1 cellular context compared by ENCODE assay signal in the genomic region with DNA sequence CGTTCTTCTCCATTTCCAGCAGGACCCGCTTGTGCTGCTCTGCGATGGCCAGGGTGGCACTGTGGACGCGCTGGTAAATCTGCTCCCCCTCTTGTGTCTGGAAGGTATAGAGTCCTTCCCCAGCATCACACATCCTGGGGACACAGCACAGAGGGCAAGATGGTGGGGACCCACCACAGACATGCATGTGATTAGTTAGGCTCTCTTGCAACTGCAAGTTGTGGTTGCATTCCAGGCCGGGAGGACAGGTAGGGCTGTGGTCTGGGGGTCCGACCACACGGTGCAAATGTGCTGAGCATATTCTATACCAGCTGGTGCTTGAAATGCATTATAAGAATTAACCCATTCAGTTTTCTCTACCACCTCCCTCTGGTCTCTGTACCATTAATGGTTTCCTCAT.
TF ChIP-seq lines count a peak whose summit lies in the region.

No MANE protein-coding gene starts in this region.

TF ChIP-seq in HepG2, 621 proteins besides CTCF, POLR2A, EP300 and RAD21:
- TF ChIP-seq, protein P1, sequence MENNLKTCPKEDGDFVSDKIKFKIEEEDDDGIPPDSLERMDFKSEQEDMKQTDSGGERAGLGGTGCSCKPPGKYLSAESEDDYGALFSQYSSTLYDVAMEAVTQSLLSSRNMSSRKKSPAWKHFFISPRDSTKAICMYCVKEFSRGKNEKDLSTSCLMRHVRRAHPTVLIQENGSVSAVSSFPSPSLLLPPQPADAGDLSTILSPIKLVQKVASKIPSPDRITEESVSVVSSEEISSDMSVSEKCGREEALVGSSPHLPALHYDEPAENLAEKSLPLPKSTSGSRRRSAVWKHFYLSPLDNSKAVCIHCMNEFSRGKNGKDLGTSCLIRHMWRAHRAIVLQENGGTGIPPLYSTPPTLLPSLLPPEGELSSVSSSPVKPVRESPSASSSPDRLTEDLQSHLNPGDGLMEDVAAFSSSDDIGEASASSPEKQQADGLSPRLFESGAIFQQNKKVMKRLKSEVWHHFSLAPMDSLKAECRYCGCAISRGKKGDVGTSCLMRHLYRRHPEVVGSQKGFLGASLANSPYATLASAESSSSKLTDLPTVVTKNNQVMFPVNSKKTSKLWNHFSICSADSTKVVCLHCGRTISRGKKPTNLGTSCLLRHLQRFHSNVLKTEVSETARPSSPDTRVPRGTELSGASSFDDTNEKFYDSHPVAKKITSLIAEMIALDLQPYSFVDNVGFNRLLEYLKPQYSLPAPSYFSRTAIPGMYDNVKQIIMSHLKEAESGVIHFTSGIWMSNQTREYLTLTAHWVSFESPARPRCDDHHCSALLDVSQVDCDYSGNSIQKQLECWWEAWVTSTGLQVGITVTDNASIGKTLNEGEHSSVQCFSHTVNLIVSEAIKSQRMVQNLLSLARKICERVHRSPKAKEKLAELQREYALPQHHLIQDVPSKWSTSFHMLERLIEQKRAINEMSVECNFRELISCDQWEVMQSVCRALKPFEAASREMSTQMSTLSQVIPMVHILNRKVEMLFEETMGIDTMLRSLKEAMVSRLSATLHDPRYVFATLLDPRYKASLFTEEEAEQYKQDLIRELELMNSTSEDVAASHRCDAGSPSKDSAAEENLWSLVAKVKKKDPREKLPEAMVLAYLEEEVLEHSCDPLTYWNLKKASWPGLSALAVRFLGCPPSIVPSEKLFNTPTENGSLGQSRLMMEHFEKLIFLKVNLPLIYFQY (CRISPR knock-in tag; IDR thresholded peaks at IDR 0.05; ENCODE audit: borderline replicate concordance): no peak
- no peak for TF ChIP-seq MEIS2 (CRISPR knock-in tag; IDR thresholded peaks at IDR 0.05)
- TF ChIP-seq, protein P2, sequence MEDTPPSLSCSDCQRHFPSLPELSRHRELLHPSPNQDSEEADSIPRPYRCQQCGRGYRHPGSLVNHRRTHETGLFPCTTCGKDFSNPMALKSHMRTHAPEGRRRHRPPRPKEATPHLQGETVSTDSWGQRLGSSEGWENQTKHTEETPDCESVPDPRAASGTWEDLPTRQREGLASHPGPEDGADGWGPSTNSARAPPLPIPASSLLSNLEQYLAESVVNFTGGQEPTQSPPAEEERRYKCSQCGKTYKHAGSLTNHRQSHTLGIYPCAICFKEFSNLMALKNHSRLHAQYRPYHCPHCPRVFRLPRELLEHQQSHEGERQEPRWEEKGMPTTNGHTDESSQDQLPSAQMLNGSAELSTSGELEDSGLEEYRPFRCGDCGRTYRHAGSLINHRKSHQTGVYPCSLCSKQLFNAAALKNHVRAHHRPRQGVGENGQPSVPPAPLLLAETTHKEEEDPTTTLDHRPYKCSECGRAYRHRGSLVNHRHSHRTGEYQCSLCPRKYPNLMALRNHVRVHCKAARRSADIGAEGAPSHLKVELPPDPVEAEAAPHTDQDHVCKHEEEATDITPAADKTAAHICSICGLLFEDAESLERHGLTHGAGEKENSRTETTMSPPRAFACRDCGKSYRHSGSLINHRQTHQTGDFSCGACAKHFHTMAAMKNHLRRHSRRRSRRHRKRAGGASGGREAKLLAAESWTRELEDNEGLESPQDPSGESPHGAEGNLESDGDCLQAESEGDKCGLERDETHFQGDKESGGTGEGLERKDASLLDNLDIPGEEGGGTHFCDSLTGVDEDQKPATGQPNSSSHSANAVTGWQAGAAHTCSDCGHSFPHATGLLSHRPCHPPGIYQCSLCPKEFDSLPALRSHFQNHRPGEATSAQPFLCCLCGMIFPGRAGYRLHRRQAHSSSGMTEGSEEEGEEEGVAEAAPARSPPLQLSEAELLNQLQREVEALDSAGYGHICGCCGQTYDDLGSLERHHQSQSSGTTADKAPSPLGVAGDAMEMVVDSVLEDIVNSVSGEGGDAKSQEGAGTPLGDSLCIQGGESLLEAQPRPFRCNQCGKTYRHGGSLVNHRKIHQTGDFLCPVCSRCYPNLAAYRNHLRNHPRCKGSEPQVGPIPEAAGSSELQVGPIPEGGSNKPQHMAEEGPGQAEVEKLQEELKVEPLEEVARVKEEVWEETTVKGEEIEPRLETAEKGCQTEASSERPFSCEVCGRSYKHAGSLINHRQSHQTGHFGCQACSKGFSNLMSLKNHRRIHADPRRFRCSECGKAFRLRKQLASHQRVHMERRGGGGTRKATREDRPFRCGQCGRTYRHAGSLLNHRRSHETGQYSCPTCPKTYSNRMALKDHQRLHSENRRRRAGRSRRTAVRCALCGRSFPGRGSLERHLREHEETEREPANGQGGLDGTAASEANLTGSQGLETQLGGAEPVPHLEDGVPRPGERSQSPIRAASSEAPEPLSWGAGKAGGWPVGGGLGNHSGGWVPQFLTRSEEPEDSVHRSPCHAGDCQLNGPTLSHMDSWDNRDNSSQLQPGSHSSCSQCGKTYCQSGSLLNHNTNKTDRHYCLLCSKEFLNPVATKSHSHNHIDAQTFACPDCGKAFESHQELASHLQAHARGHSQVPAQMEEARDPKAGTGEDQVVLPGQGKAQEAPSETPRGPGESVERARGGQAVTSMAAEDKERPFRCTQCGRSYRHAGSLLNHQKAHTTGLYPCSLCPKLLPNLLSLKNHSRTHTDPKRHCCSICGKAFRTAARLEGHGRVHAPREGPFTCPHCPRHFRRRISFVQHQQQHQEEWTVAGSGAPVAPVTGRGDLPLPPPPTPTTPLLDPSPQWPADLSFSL (CRISPR knock-in tag; IDR thresholded peaks at IDR 0.05): no peak
- no peak for TF ChIP-seq ZNF790 (CRISPR knock-in tag; IDR thresholded peaks at IDR 0.05; ENCODE audit: borderline replicate concordance)
- TF ChIP-seq ZNF547 (CRISPR knock-in tag; IDR thresholded peaks at IDR 0.05): no peak
- 0 out of 2 replicates have a peak, but pooled peaks have one; percentile 11 for TF ChIP-seq ZNF652 (CRISPR knock-in tag; IDR thresholded peaks at IDR 0.05; ENCODE audit: borderline replicate concordance, low read depth)
- TF ChIP-seq FOSL1 (CRISPR knock-in tag; IDR thresholded peaks at IDR 0.05; ENCODE audit: borderline replicate concordance): no peak
